ENCODE assay signal across 19 cellular contexts in the genomic region with DNA sequence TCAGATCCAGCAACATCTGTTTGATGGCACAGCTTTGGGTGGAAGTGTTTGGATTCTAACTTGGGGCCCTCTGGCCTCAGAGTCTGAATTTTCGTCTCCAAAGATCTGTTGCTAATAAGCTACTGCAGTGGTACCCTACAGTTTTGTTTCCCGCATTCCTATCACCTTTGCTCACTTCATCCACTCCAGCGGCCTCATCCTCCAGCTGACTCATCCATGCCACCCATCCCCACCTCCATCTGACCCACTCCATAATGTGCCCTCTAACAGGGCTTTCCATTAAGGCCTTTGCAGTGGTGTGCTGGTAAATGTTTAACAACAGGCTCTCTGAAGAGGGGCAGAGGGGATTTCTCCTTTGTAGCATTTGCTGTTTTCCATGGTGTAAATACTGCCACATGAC.
A peak's percentile ranks its signal among the peaks of the same experiment; 100 is the strongest.
DNase-seq lines count a peak whose midpoint lies in the region; ATAC-seq, FAIRE-seq and TF ChIP-seq lines count a peak whose summit lies in the region.
"Had no signal": no experiment of that assay in that cellular context is flagged by ENCODE, and none has a peak within 500 bp of the region (broad histone marks: within the 10 kb centered on the region; RNA-seq: fewer than 3 reads in every experiment).

No MANE protein-coding gene starts in this region.

- no peak for FAIRE-seq in K562 (lab: Jason Lieb, UNC)
- FAIRE-seq: GM12878 had no signal

- H3K79me2 ChIP-seq in K562 (ENCODE audit: control insufficient read depth, insufficient read depth, low read length) (no peaks in the 10 kb centered on the region), osteoblast (ENCODE audit: insufficient read depth, low read length) (no peaks in the 10 kb centered on the region)

- peak overlapping the region; percentile 28; the same call in 1 of the 3 replicates for H3K27ac ChIP-seq in K562 (ENCODE audit: extremely low read depth, low read depth, low read length)
- H3K27ac ChIP-seq in osteoblast (ENCODE audit: low read depth, low read length): no peak overlapping the region
- no peak overlapping the region for H3K27ac ChIP-seq in uterus
- H3K27ac ChIP-seq: cardiac muscle cell, lower lobe of right lung had no signal

- no TSS peak for BruUV-seq in K562 (replicated peaks; lab: Mats Ljungman, UMichigan)

- peak overlapping the region; percentile 2; the same call in 1 of the 2 replicates for H3K4me2 ChIP-seq in K562 (ENCODE audit: insufficient read depth, low read length)
- no peak overlapping the region for H3K4me2 ChIP-seq in osteoblast (ENCODE audit: insufficient read depth, low read length)
- H3K4me2 ChIP-seq: GM23338 had no signal

- TF ChIP-seq RAD21 in K562 (CRISPR knock-in tag; conservative IDR thresholded peaks at IDR 0.05 in 1 of 2, IDR thresholded peaks at IDR 0.05 in 1 of 2): no peak

- intact Hi-C loops in K562 (cut with micrococcal nuclease) (no loop called here), uterus (cut with DNase I; ENCODE audit: low total_unique reads) (no loop called here)

- H3K9me3 ChIP-seq in MG63 (no peaks in the 10 kb centered on the region), K562 (replicated peaks; ENCODE audit: control insufficient read depth, insufficient read depth, low read depth, low read length) (0 out of 2 replicates have a peak, but pooled peaks cover 3% of the 10 kb centered on the region), osteoblast (ENCODE audit: low read depth, low read length) (no peaks in the 10 kb centered on the region), uterus (no peaks in the 10 kb centered on the region)
- H3K9me3 ChIP-seq: lower lobe of right lung had no signal

- TF ChIP-seq POLR2A in K562 (conservative IDR thresholded peaks at IDR 0.05) (no peak), uterus (IDR thresholded peaks at IDR 0.05) (no peak)

- H3K4me1 ChIP-seq in K562 (replicated peaks in 1 of 2; ENCODE audit: control insufficient read depth in 2 of 2, insufficient read depth in 2 of 2, low read length in 2 of 2): peaks cover 6 to 9% of the 10 kb centered on the region in 2 experiments; a peak in 3 of 5 replicates
- H3K4me1 ChIP-seq in osteoblast (ENCODE audit: insufficient read depth, low read length): no peaks in the 10 kb centered on the region
- no peaks in the 10 kb centered on the region for H3K4me1 ChIP-seq in uterus

- H3K4me3 ChIP-seq in MG63: no peak overlapping the region
- no peak overlapping the region for H3K4me3 ChIP-seq in K562
- no peak overlapping the region for H3K4me3 ChIP-seq in osteoblast (ENCODE audit: insufficient read depth, low read length)
- H3K4me3 ChIP-seq in uterus: no peak overlapping the region
- H3K4me3 ChIP-seq: cardiac muscle cell, GM12878, GM23338, lower lobe of right lung had no signal

- in situ Hi-C loops in K562 (cut with MboI): no loop called here

- H3K27me3 ChIP-seq in MG63 (no peaks in the 10 kb centered on the region), K562 (ENCODE audit: control insufficient read depth in 2 of 2, insufficient read depth in 2 of 2, low read length in 2 of 2) (no peaks in the 10 kb centered on the region), osteoblast (ENCODE audit: insufficient read depth, low read length) (no peaks in the 10 kb centered on the region), uterus (no peaks in the 10 kb centered on the region)
- H3K27me3 ChIP-seq: cardiac muscle cell had no signal

- H4K20me1 ChIP-seq in K562 (replicated peaks; ENCODE audit: control insufficient read depth, insufficient read depth, low read length) (no peaks in the 10 kb centered on the region), osteoblast (ENCODE audit: insufficient read depth, low read length) (no peaks in the 10 kb centered on the region)

- 79% methylated on average over 3 of the region's 3 CpGs for WGBS in K562 (ENCODE audit: insufficient coverage, low coverage, missing lambda C conversion rate)

- peak; percentile 29 for DNase-seq in EH (ENCODE audit: low read depth)
- peak; percentile 26 for DNase-seq in MG63
- DNase-seq in K562 (ENCODE audit: extremely low read depth in 1 of 4, low spot score in 3 of 4): no peak
- peak; percentile 90 for DNase-seq in osteoblast (ENCODE audit: insufficient read length, low spot score, missing footprints)
- no peak for DNase-seq in uterus
- DNase-seq in stimulated activated CD4-positive, alpha-beta T cell treated with anti-CD3 and anti-CD28 coated beads, Interleukin-4, amount 100 ng/mL, for 1 hour: no peak
- no peak for DNase-seq in NK-92 (lab: John Stamatoyannopoulos, UW; ENCODE audit: unreplicated experiment)
- DNase-seq: activated CD4-positive, alpha-beta T cell treated with anti-CD3 and anti-CD28 coated beads, Interleukin-2, amount 10 ng/mL, durations not matched to agents 24 days and 14 days; activated naive CD4-positive, alpha-beta T cell treated with anti-CD3 and anti-CD28 coated beads, Interleukin-2, amount 10 ng/mL, durations not matched to agents 7 days and 5 days; activated T-cell treated with anti-CD3 and anti-CD28 coated beads for 4 hours; CD4-positive, alpha-beta T cell; effector CD4-positive, alpha-beta T cell; lower lobe of right lung; NCI-H1417 treated with DMSO at 0.1 percent for 48 hours; NCI-H2227 treated with DMSO at 0.1 percent for 48 hours; NK-92 treated with Interleukin-12 subunit alpha and Interleukin-12 subunit beta, amount 100 ng/mL, for 24 hours had no signal

- CTCF ChIA-PET in K562 (lab: Yijun Ruan, JAX; ENCODE audit: low intra/inter-chr PET ratio): interaction anchor here (0.6 kb wide), 1 partner anchor 163 kb away, joined by 3 read pairs; no protein-coding TSS in a partner anchor

- TF ChIP-seq CTCF in K562 (IDR thresholded peaks at IDR 0.05 in 2 of 3, conservative IDR thresholded peaks at IDR 0.05 in 1 of 3; ENCODE audit: insufficient read depth in 2 of 3, low read depth in 1 of 3, low read length in 3 of 3) (no peak), osteoblast (IDR thresholded peaks at IDR 0.05; ENCODE audit: extremely low read depth, low read depth, low read length) (no peak), uterus (IDR thresholded peaks at IDR 0.05) (no peak)

- no peak for ATAC-seq in K562
- ATAC-seq: GM12878, GM23338 had no signal

- H2AFZ ChIP-seq in K562 (ENCODE audit: low read depth, low read length): peak overlapping the region; percentile 90
- H2AFZ ChIP-seq in osteoblast (ENCODE audit: low read length): no peak overlapping the region
- H2AFZ ChIP-seq: GM23338 had no signal

- no peaks in the 10 kb centered on the region for H3K36me3 ChIP-seq in MG63
- no peaks in the 10 kb centered on the region for H3K36me3 ChIP-seq in K562 (ENCODE audit: control insufficient read depth, insufficient read depth, low read length)
- H3K36me3 ChIP-seq in osteoblast (ENCODE audit: insufficient read depth, low read length): no peaks in the 10 kb centered on the region
- no peaks in the 10 kb centered on the region for H3K36me3 ChIP-seq in uterus
- H3K36me3 ChIP-seq: cardiac muscle cell, lower lobe of right lung had no signal

- H3K9me1 ChIP-seq in K562 (ENCODE audit: control insufficient read depth, insufficient read depth, low read length): no peaks in the 10 kb centered on the region

- no peak overlapping the region for H3K9ac ChIP-seq in K562 (ENCODE audit: insufficient read depth in 1 of 2, low read depth in 2 of 2, low read length in 2 of 2)

- POLR2A ChIA-PET in K562 (lab: Yijun Ruan, JAX): interaction anchor here (0.6 to 1.9 kb wide), 5 partner anchors 10 to 401 kb away, joined by 3 to 7 read pairs (median 3); no protein-coding TSS in a partner anchor

- no peak for TF ChIP-seq EP300 in K562 (IDR thresholded peaks at IDR 0.05; ENCODE audit: low read length)

TF ChIP-seq in K562, 482 proteins besides CTCF, POLR2A, EP300 and RAD21:
- TF ChIP-seq ZC3H11A (IDR thresholded peaks at IDR 0.05; ENCODE audit: low read depth, low read length) (no peak), ARNT (IDR thresholded peaks at IDR 0.05) (0 out of 4 replicates have a peak, but pooled peaks of 1 of the 2 experiments have one; percentile 26)

Comparison
In these comparisons a context has a peak if more than half of its experiments do, and no peak if none do; other contexts are left out.
1. DNase-seq: peak in EH (single experiment), MG63 (single experiment) and osteoblast (single experiment); none in K562 (0 of 4), uterus (0 of 2), stimulated activated CD4-positive, alpha-beta T cell treated with anti-CD3 and anti-CD28 coated beads, Interleukin-4, amount 100 ng/mL, for 1 hour (single experiment) and NK-92 (single experiment).